10 cellular contexts compared by ENCODE assay signal in genomic region chr10:125151824-125152634, GRCh38. TPM values are rescaled to one million over a fixed set of nuclear protein-coding genes. Genes with fewer than 3 reads are reported as not detected.
DNase-seq lines count a peak whose midpoint lies in the region; ATAC-seq and TF ChIP-seq lines count a peak whose summit lies in the region.
"Had no signal": no experiment of that assay in that cellular context is flagged by ENCODE, and none has a peak within 500 bp of the region (broad histone marks: within the 10 kb centered on the region; RNA-seq: fewer than 3 reads in every experiment).

No MANE protein-coding gene starts in this region.

- POLR2A ChIA-PET in naive thymus-derived CD8-positive, alpha-beta T cell (lab: Charles Lee): no interaction called here

- H3K36me3 Mint-ChIP-seq in naive thymus-derived CD8-positive, alpha-beta T cell: peaks cover 0 to 6% (median 0%) of the 10 kb centered on the region in 3 donors

- peak; percentile 44 for ATAC-seq in foreskin keratinocyte
- no peak for ATAC-seq in naive thymus-derived CD8-positive, alpha-beta T cell
- no peak for ATAC-seq in HG03097 (IDR thresholded peaks at IDR 0.05; ENCODE audit: low FRiP score, unreplicated experiment)

- no peaks in the 10 kb centered on the region for H3K9me3 Mint-ChIP-seq in naive thymus-derived CD8-positive, alpha-beta T cell

- H3K4me1 Mint-ChIP-seq in naive thymus-derived CD8-positive, alpha-beta T cell: peaks cover 0 to 80% (median 3%) of the 10 kb centered on the region in 4 donors

- no peaks in the 10 kb centered on the region for H3K27me3 ChIP-seq in foreskin keratinocyte
- no peaks in the 10 kb centered on the region for H3K27me3 ChIP-seq in neutrophil

- DNase-seq in COR-L47 (lab: John Stamatoyannopoulos, UW): peak; percentile 36
- peak; percentile 81 for DNase-seq in NCI-H748 (lab: John Stamatoyannopoulos, UW; ENCODE audit: unreplicated experiment)
- DNase-seq in foreskin keratinocyte: no peak
- no peak for DNase-seq in GM03348 (ENCODE audit: low spot score)
- DNase-seq in naive thymus-derived CD8-positive, alpha-beta T cell: no peak
- no peak for DNase-seq in GF-D8 (lab: John Stamatoyannopoulos, UW)
- DNase-seq: activated T-cell treated with anti-CD3 and anti-CD28 coated beads, Interleukin-2, amount 50 U/mL, for 48 hours; SHP77 treated with DMSO at 0.1 percent for 48 hours had no signal

- no peaks in the 10 kb centered on the region for H3K9me3 ChIP-seq in neutrophil

- H3K4me3 ChIP-seq in neutrophil (ENCODE audit: low read depth in 1 of 2, low read length in 1 of 2): peak overlapping the region; percentile 48 to 68

- H3K4me1 ChIP-seq in foreskin keratinocyte: peaks cover 55% of the 10 kb centered on the region
- peaks cover 70 to 90% of the 10 kb centered on the region in 2 experiments for H3K4me1 ChIP-seq in neutrophil (ENCODE audit: control insufficient read depth in 1 of 2, insufficient read depth in 1 of 2, low read depth in 1 of 2, low read length in 1 of 2)

- no peak overlapping the region for H3K27ac Mint-ChIP-seq in naive thymus-derived CD8-positive, alpha-beta T cell

- peaks cover 49 to 84% (median 65%) of the 10 kb centered on the region in 5 donors for H3K27me3 Mint-ChIP-seq in naive thymus-derived CD8-positive, alpha-beta T cell

- peak overlapping the region; percentile 67 for H3K27ac ChIP-seq in foreskin keratinocyte
- peak overlapping the region; percentile 57 for H3K27ac ChIP-seq in neutrophil

- no peak overlapping the region for H3K4me3 Mint-ChIP-seq in naive thymus-derived CD8-positive, alpha-beta T cell

- peaks cover 7% of the 10 kb centered on the region for H3K36me3 ChIP-seq in neutrophil

- TF ChIP-seq CTCF in foreskin keratinocyte (conservative IDR thresholded peaks at IDR 0.05) (peak; percentile 19), neutrophil (IDR thresholded peaks at IDR 0.05) (no peak)

RNA-seq across cellular contexts. Expression of gene CTBP2, which starts 8.3 kb away (rescaled TPM):
- 100 and 101 TPM in 2 replicates for total RNA-seq in foreskin keratinocyte
- polyA plus RNA-seq in foreskin keratinocyte: 41.7 and 48.4 TPM in 2 replicates
- total RNA-seq in naive thymus-derived CD8-positive, alpha-beta T cell: under 1 TPM; 0.33 to 0.99 TPM
- 1 to 10 TPM in 1 of 3 donors, under 1 TPM in 2; 0.05 to 3.1 (median 0.42) TPM for polyA plus RNA-seq in naive thymus-derived CD8-positive, alpha-beta T cell

Comparison
In these comparisons a context has a peak if more than half of its experiments do, and no peak if none do; other contexts are left out.
1. DNase-seq: peak in COR-L47 (single experiment) and NCI-H748 (single experiment); none in foreskin keratinocyte (0 of 2), GM03348 (single experiment), naive thymus-derived CD8-positive, alpha-beta T cell (0 of 10) and GF-D8 (single experiment).
2. RNA of gene CTBP2, which starts 8.3 kb away (total RNA-seq): 100 to 101 TPM in foreskin keratinocyte; 0.33 to 0.99 TPM in naive thymus-derived CD8-positive, alpha-beta T cell; every median in the first group is over 10 times any median in the second.